Comparison of ENCODE assay signal across 10 cellular contexts in genomic region chr3:143307613-143308183, GRCh38.
A peak's percentile ranks its signal among the peaks of the same experiment; 100 is the strongest.
DNase-seq lines count a peak whose midpoint lies in the region; ATAC-seq and TF ChIP-seq lines count a peak whose summit lies in the region.
"Had no signal": no experiment of that assay in that cellular context is flagged by ENCODE, and none has a peak within 500 bp of the region (broad histone marks: within the 10 kb centered on the region; RNA-seq: fewer than 3 reads in every experiment).

No MANE protein-coding gene starts in this region.

- H3K27ac Mint-ChIP-seq in stimulated activated naive CD8-positive, alpha-beta T cell treated with anti-CD3 and anti-CD28 coated beads, Interleukin-15, amount 100 ng/mL, for 72 hours = no peak overlapping the region
- H3K27ac Mint-ChIP-seq in T-cell = no peak overlapping the region

- no peak for TF ChIP-seq EP300 in gastroesophageal sphincter (IDR thresholded peaks at IDR 0.05)

- no peaks in the 10 kb centered on the region for H3K27me3 ChIP-seq in PC-3 (ENCODE audit: low read length)
- no peaks in the 10 kb centered on the region for H3K27me3 ChIP-seq in gastroesophageal sphincter

- H3K27ac ChIP-seq in PC-3 (ENCODE audit: low read length) = peak overlapping the region; percentile 56
- H3K27ac ChIP-seq in gastroesophageal sphincter = no peak overlapping the region
- H3K27ac ChIP-seq: 22Rv1, PC-9 had no signal

- H3K4me3 Mint-ChIP-seq in stimulated activated naive CD8-positive, alpha-beta T cell treated with anti-CD3 and anti-CD28 coated beads, Interleukin-15, amount 100 ng/mL, for 72 hours = no peak overlapping the region
- no peak overlapping the region for H3K4me3 Mint-ChIP-seq in T-cell

- no peaks in the 10 kb centered on the region for H3K9me3 Mint-ChIP-seq in stimulated activated naive CD8-positive, alpha-beta T cell treated with anti-CD3 and anti-CD28 coated beads, Interleukin-15, amount 100 ng/mL, for 72 hours
- no peaks in the 10 kb centered on the region for H3K9me3 Mint-ChIP-seq in T-cell

- peaks cover 3% of the 10 kb centered on the region for H3K36me3 Mint-ChIP-seq in T-cell

- H2AFZ ChIP-seq in PC-3 (ENCODE audit: low read length) = no peak overlapping the region
- H2AFZ ChIP-seq: PC-9 had no signal

- BruUV-seq in PC-3 (replicated peaks; lab: Mats Ljungman, UMichigan) = no TSS peak

- H3K4me1 ChIP-seq in PC-3 (ENCODE audit: insufficient read depth, low read length) (peaks cover 48% of the 10 kb centered on the region), gastroesophageal sphincter (peaks cover 0 to 9% (median 0%) of the 10 kb centered on the region in 3 donors)

- H3K4me2 ChIP-seq in PC-3 (ENCODE audit: low read length) = no peak overlapping the region
- H3K4me2 ChIP-seq: PC-9 had no signal

- no peaks in the 10 kb centered on the region for H3K9me3 ChIP-seq in PC-3 (ENCODE audit: low read length)
- H3K9me3 ChIP-seq in gastroesophageal sphincter = no peaks in the 10 kb centered on the region

- 67 to 83% methylated on average over 1 of the region's 1 CpG for WGBS in gastroesophageal sphincter (ENCODE audit: low coverage in 1 of 2), 2 donors

- no peaks in the 10 kb centered on the region for H3K27me3 Mint-ChIP-seq in stimulated activated naive CD8-positive, alpha-beta T cell treated with anti-CD3 and anti-CD28 coated beads, Interleukin-15, amount 100 ng/mL, for 72 hours
- no peaks in the 10 kb centered on the region for H3K27me3 Mint-ChIP-seq in T-cell

- CTCF ChIA-PET in PC-3 (lab: Charles Lee) = no interaction called here
- CTCF ChIA-PET in T-cell (lab: Charles Lee) = no interaction called here

- no peak for TF ChIP-seq POLR2A in gastroesophageal sphincter (IDR thresholded peaks at IDR 0.05)

- peaks cover 4% of the 10 kb centered on the region for H3F3A ChIP-seq in PC-3 (ENCODE audit: low read length, unreplicated experiment)

- H3K4me1 Mint-ChIP-seq in stimulated activated naive CD8-positive, alpha-beta T cell treated with anti-CD3 and anti-CD28 coated beads, Interleukin-15, amount 100 ng/mL, for 72 hours = peaks cover 7% of the 10 kb centered on the region
- H3K4me1 Mint-ChIP-seq in T-cell = peaks cover 0 to 5% (median 5%) of the 10 kb centered on the region in 3 donors

- H4K20me1 ChIP-seq in PC-3 (ENCODE audit: low read length) = no peaks in the 10 kb centered on the region

- POLR2A ChIA-PET in PC-3 (lab: Charles Lee; ENCODE audit: unreplicated experiment) = no interaction called here
- POLR2A ChIA-PET in T-cell (lab: Charles Lee) = no interaction called here

- no peaks in the 10 kb centered on the region for H3K9me2 ChIP-seq in PC-3 (replicated peaks; ENCODE audit: low read length)

- no peak for ATAC-seq in PC-3
- peak; percentile 47 for ATAC-seq in gastroesophageal sphincter
- peak; percentile 90 for ATAC-seq in stimulated activated naive CD8-positive, alpha-beta T cell treated with anti-CD3 and anti-CD28 coated beads, Interleukin-15, amount 100 ng/mL, for 72 hours
- no peak for ATAC-seq in T-cell (replicated peaks in 1 of 4)

- H3K36me3 ChIP-seq in PC-3 (ENCODE audit: low read depth, low read length) (no peaks in the 10 kb centered on the region), gastroesophageal sphincter (no peaks in the 10 kb centered on the region)

- intact Hi-C loops in PC-3 (cut with micrococcal nuclease) = loop anchor here (2.0 kb wide), 1 partner anchor 23 kb away; no protein-coding TSS in a partner anchor

- DNase-seq in DMS53 (lab: John Stamatoyannopoulos, UW) (peak; percentile 17), DMS53 treated with DMSO at 0.1 percent for 48 hours (lab: John Stamatoyannopoulos, UW; ENCODE audit: unreplicated experiment) (no peak), PC-3 (peak; percentile 27), mesenteric fat pad (ENCODE audit: low spot score) (no peak), T-cell (no peak)
- peak; percentile 22 to 50 for DNase-seq in stimulated activated naive CD8-positive, alpha-beta T cell treated with anti-CD3 and anti-CD28 coated beads, Interleukin-15, amount 100 ng/mL, for 72 hours
- DNase-seq in activated CD4-positive, alpha-beta T cell treated with anti-CD3 and anti-CD28 coated beads, Interleukin-2, amount 50 U/mL, for 1 hour = no peak
- DNase-seq: PC-9 had no signal

- H3K4me3 ChIP-seq in PC-3 (ENCODE audit: low read length) = no peak overlapping the region
- no peak overlapping the region for H3K4me3 ChIP-seq in gastroesophageal sphincter
- H3K4me3 ChIP-seq: PC-9 had no signal

- TF ChIP-seq CTCF in PC-3 (conservative IDR thresholded peaks at IDR 0.05; ENCODE audit: low read depth, low read length) (no peak), gastroesophageal sphincter (IDR thresholded peaks at IDR 0.05) (no peak)

- H3K9ac ChIP-seq in PC-3 (ENCODE audit: low read length) = no peak overlapping the region

- no peaks in the 10 kb centered on the region for H3K79me2 ChIP-seq in PC-3 (ENCODE audit: low read length)

Comparison
In these comparisons a context has a peak if more than half of its experiments do, and no peak if none do; other contexts are left out.
1. DNase-seq: peak in DMS53 (single experiment), PC-3 (single experiment) and stimulated activated naive CD8-positive, alpha-beta T cell treated with anti-CD3 and anti-CD28 coated beads, Interleukin-15, amount 100 ng/mL, for 72 hours (2 of 2); none in DMS53 treated with DMSO at 0.1 percent for 48 hours (single experiment), mesenteric fat pad (single experiment), activated CD4-positive, alpha-beta T cell treated with anti-CD3 and anti-CD28 coated beads, Interleukin-2, amount 50 U/mL, for 1 hour (single experiment) and T-cell (0 of 34).
2. ATAC-seq: peak in gastroesophageal sphincter (single experiment) and stimulated activated naive CD8-positive, alpha-beta T cell treated with anti-CD3 and anti-CD28 coated beads, Interleukin-15, amount 100 ng/mL, for 72 hours (single experiment); none in PC-3 (single experiment) and T-cell (0 of 4).